8 cellular contexts compared by ENCODE assay signal in genomic region chr12:124915249-124916236, GRCh38. TPM values are rescaled to one million over a fixed set of nuclear protein-coding genes. Genes with fewer than 3 reads are reported as not detected.
A peak's percentile ranks its signal among the peaks of the same experiment; 100 is the strongest.
DNase-seq lines count a peak whose midpoint lies in the region; ATAC-seq and TF ChIP-seq lines count a peak whose summit lies in the region.

No MANE protein-coding gene starts in this region.

- H3K27ac ChIP-seq in left ventricle myocardium inferior (replicated peaks), result peak overlapping the region; percentile 100

- TF ChIP-seq CTCF in left ventricle myocardium inferior (IDR thresholded peaks at IDR 0.05; ENCODE audit: borderline replicate concordance), result no peak
- TF ChIP-seq CTCF in retinal pigment epithelial cell (conservative IDR thresholded peaks at IDR 0.05; ENCODE audit: low read depth, low read length), result no peak

- H3K27me3 Mint-ChIP-seq in activated naive CD4-positive, alpha-beta T cell treated with anti-CD3 and anti-CD28 coated beads, Interleukin-2, amount 10 ng/mL, durations not matched to agents 7 days and 5 days, result peaks cover 12% of the 10 kb centered on the region

- H3K4me3 Mint-ChIP-seq in activated naive CD4-positive, alpha-beta T cell treated with anti-CD3 and anti-CD28 coated beads, Interleukin-2, amount 10 ng/mL, durations not matched to agents 7 days and 5 days, result peak overlapping the region; percentile 99

- intact Hi-C loops in left ventricle myocardium inferior (cut with micrococcal nuclease), result no loop called here

- H3K4me1 ChIP-seq in left ventricle myocardium inferior, result peaks cover 83% of the 10 kb centered on the region

- H3K9me3 ChIP-seq in left ventricle myocardium inferior (replicated peaks), result no peaks in the 10 kb centered on the region

- peak overlapping the region; percentile 100 for H3K27ac Mint-ChIP-seq in activated naive CD4-positive, alpha-beta T cell treated with anti-CD3 and anti-CD28 coated beads, Interleukin-2, amount 10 ng/mL, durations not matched to agents 7 days and 5 days

- H3K9me3 Mint-ChIP-seq in activated naive CD4-positive, alpha-beta T cell treated with anti-CD3 and anti-CD28 coated beads, Interleukin-2, amount 10 ng/mL, durations not matched to agents 7 days and 5 days, result no peaks in the 10 kb centered on the region

- peak; percentile 44 for DNase-seq in GM03348 (ENCODE audit: low spot score)
- no peak for DNase-seq in activated naive CD4-positive, alpha-beta T cell treated with anti-CD3 and anti-CD28 coated beads, Interleukin-2, amount 10 ng/mL, durations not matched to agents 7 days and 5 days
- DNase-seq in left ventricle myocardium inferior, result peak; percentile 63
- DNase-seq in retinal pigment epithelial cell (ENCODE audit: low read depth), result no peak
- DNase-seq in OCI-M1 (lab: John Stamatoyannopoulos, UW), result no peak
- no peak for DNase-seq in NCI-H1436 (lab: John Stamatoyannopoulos, UW)

- H3K4me3 ChIP-seq in left ventricle myocardium inferior, result peak overlapping the region; percentile 98
- H3K4me3 ChIP-seq in retinal pigment epithelial cell (ENCODE audit: low read length), result peak overlapping the region; percentile 97

- H3K4me1 Mint-ChIP-seq in activated naive CD4-positive, alpha-beta T cell treated with anti-CD3 and anti-CD28 coated beads, Interleukin-2, amount 10 ng/mL, durations not matched to agents 7 days and 5 days, result peaks cover 82% of the 10 kb centered on the region

- peaks cover 32% of the 10 kb centered on the region for H3K36me3 ChIP-seq in left ventricle myocardium inferior

- CTCF ChIA-PET in activated naive CD4-positive, alpha-beta T cell treated with anti-CD3 and anti-CD28 coated beads, Interleukin-2, amount 10 ng/mL, durations not matched to agents 7 days and 5 days (lab: Charles Lee), result interaction anchor here (0.9 to 12.7 kb wide), 3 partner anchors 9 to 24 kb away, joined by 6 to 156 read pairs (median 10); no protein-coding TSS in a partner anchor

- ATAC-seq in HG03039 (IDR thresholded peaks at IDR 0.05; ENCODE audit: unreplicated experiment) (peak; percentile 4), GM18858 (IDR thresholded peaks at IDR 0.05; ENCODE audit: unreplicated experiment) (no peak)

- no peaks in the 10 kb centered on the region for H3K27me3 ChIP-seq in left ventricle myocardium inferior (ENCODE audit: low read depth)

- peaks cover 37% of the 10 kb centered on the region for H3K36me3 Mint-ChIP-seq in activated naive CD4-positive, alpha-beta T cell treated with anti-CD3 and anti-CD28 coated beads, Interleukin-2, amount 10 ng/mL, durations not matched to agents 7 days and 5 days

RNA-seq across cellular contexts. Expression of gene UBC, which starts 1.1 kb away (rescaled TPM):
- 1,154 TPM for total RNA-seq in left ventricle myocardium inferior

RNA-seq across cellular contexts. Expression of gene SCARB1, which starts 51.9 kb away (rescaled TPM):
- total RNA-seq in left ventricle myocardium inferior, result 11.1 TPM

Comparison
In these comparisons a context has a peak if more than half of its experiments do, and no peak if none do; other contexts are left out.
1. DNase-seq: peak in GM03348 (single experiment) and left ventricle myocardium inferior (single experiment); none in activated naive CD4-positive, alpha-beta T cell treated with anti-CD3 and anti-CD28 coated beads, Interleukin-2, amount 10 ng/mL, durations not matched to agents 7 days and 5 days (single experiment), retinal pigment epithelial cell (single experiment), OCI-M1 (single experiment) and NCI-H1436 (single experiment).